ENCODE assay signal across 8 cellular contexts in genomic region chr22:23521442-23522113, GRCh38. TPM values are rescaled to one million over a fixed set of nuclear protein-coding genes. Genes with fewer than 3 reads are reported as not detected.
DNase-seq lines count a peak whose midpoint lies in the region; TF ChIP-seq lines count a peak whose summit lies in the region.

No MANE protein-coding gene starts in this region.

- peak overlapping the region; percentile 90 for H3K9ac ChIP-seq in SK-N-MC (ENCODE audit: insufficient read length)

- no peaks in the 10 kb centered on the region for H3K9me3 ChIP-seq in SK-N-MC (ENCODE audit: low read depth, low read length)

- no peak for TF ChIP-seq CTCF in GM20000 (IDR thresholded peaks at IDR 0.05; ENCODE audit: extremely low read depth, missing control alignments)

- peak; percentile 99 for DNase-seq in AG20443 (ENCODE audit: low spot score)
- DNase-seq in GM20000 (ENCODE audit: low spot score), result peak; percentile 93
- peak; percentile 80 for DNase-seq in MV-4-11 (lab: John Stamatoyannopoulos, UW)
- no peak for DNase-seq in SK-N-MC (ENCODE audit: low read depth, low spot score)
- peak; percentile 50 for DNase-seq in activated naive CD4-positive, alpha-beta T cell treated with anti-CD3 and anti-CD28 coated beads, Interleukin-2, amount 50 U/mL, for 16 hours
- peak; percentile 92 for DNase-seq in globus pallidus (ENCODE audit: low spot score)
- peak; percentile 82 for DNase-seq in occipital lobe (lab: John Stamatoyannopoulos, UW)
- DNase-seq in superior temporal gyrus (ENCODE audit: extremely low spot score), result peak; percentile 91

- peak overlapping the region; percentile 71 for H3K4me3 ChIP-seq in SK-N-MC

- no peaks in the 10 kb centered on the region for H3K36me3 ChIP-seq in SK-N-MC (ENCODE audit: insufficient read depth, low read length)

- H3K27ac ChIP-seq in SK-N-MC, result peak overlapping the region; percentile 98

RNA-seq across cellular contexts. Expression of gene IGLL1, which starts 58.5 kb away (rescaled TPM):
- total RNA-seq in occipital lobe, result not detected
